Comparison of ENCODE assay signal across 20 cellular contexts in the genomic region with DNA sequence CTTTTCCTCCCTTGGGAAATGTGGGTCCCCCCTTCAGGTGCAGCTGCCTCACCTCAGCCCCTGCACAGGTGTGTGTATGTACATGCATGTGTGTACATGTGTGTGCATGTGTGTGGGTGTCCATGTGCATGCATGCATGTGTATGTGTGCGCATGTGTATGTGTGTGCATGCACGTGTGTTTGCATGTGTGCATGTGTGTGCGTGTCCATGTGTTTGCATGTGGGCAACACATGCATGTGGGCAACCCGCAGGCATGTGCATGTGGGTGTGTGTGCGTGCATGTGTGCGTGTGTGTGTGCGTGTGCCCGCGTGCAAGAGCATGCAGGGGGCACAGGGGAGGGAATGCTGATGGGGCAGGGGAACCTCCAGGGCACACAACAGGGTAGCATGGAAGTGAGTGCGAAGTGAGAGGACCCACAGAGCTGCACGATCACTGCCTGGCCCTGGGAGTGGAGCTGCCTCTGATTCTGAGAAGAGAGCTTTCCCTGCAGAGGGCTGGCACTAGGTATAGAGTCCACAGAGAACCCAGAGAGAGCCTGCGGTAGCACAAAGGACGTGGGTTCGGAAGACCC. TPM values are rescaled to one million over a fixed set of nuclear protein-coding genes. Genes with fewer than 3 reads are reported as not detected.
A peak's percentile ranks its signal among the peaks of the same experiment; 100 is the strongest.
DNase-seq lines count a peak whose midpoint lies in the region; ATAC-seq, FAIRE-seq and TF ChIP-seq lines count a peak whose summit lies in the region.
"Had no signal": no experiment of that assay in that cellular context is flagged by ENCODE, and none has a peak within 500 bp of the region (broad histone marks: within the 10 kb centered on the region; RNA-seq: fewer than 3 reads in every experiment).

No MANE protein-coding gene starts in this region.

- H3K36me3 ChIP-seq in left ventricle myocardium inferior (peaks cover 16% of the 10 kb centered on the region), K562 (ENCODE audit: control insufficient read depth, insufficient read depth, low read length) (no peaks in the 10 kb centered on the region), kidney (ENCODE audit: control insufficient read depth in 1 of 2, insufficient read depth in 2 of 2, low read length in 2 of 2) (peaks cover 5 to 18% of the 10 kb centered on the region in 2 donors), esophagus muscularis mucosa (peaks cover 0 to 60% (median 35%) of the 10 kb centered on the region in 4 donors)

- intact Hi-C loops in Right ventricle myocardium superior (cut with DNase I) (no loop called here), left ventricle myocardium inferior (cut with micrococcal nuclease) (no loop called here), K562 (cut with micrococcal nuclease) (no loop called here), kidney (cut with DNase I) (no loop called here), esophagus muscularis mucosa (cut with DNase I) (no loop called here)

- CTCF ChIA-PET in K562 (lab: Yijun Ruan, JAX; ENCODE audit: low intra/inter-chr PET ratio): no interaction called here

- no peak overlapping the region for H2AFZ ChIP-seq in K562 (ENCODE audit: low read depth, low read length)

- FAIRE-seq in K562 (lab: Jason Lieb, UNC): no peak
- no peak for FAIRE-seq in kidney (lab: Jason Lieb, UNC)
- FAIRE-seq: A204.1, HTR-8/SVneo had no signal

- H3K27me3 ChIP-seq in left ventricle myocardium inferior (ENCODE audit: low read depth) (no peaks in the 10 kb centered on the region), K562 (ENCODE audit: control insufficient read depth in 2 of 2, insufficient read depth in 2 of 2, low read length in 2 of 2) (no peaks in the 10 kb centered on the region), esophagus muscularis mucosa (no peaks in the 10 kb centered on the region)

- no peak overlapping the region for H3K27ac ChIP-seq in left ventricle myocardium inferior (replicated peaks)
- H3K27ac ChIP-seq in K562 (ENCODE audit: extremely low read depth, low read depth, low read length): no peak overlapping the region
- H3K27ac ChIP-seq in kidney (ENCODE audit: low read depth in 2 of 2, low read length in 2 of 2): no peak overlapping the region
- H3K27ac ChIP-seq in esophagus muscularis mucosa (replicated peaks in 1 of 4): no peak overlapping the region

- H3K79me2 ChIP-seq in K562 (ENCODE audit: control insufficient read depth, insufficient read depth, low read length): no peaks in the 10 kb centered on the region

- POLR2A ChIA-PET in K562 (lab: Yijun Ruan, JAX): no interaction called here

- TF ChIP-seq RAD21 in K562 (CRISPR knock-in tag; conservative IDR thresholded peaks at IDR 0.05 in 1 of 2, IDR thresholded peaks at IDR 0.05 in 1 of 2): no peak

- in situ Hi-C loops in K562 (cut with MboI): no loop called here

- TF ChIP-seq CTCF in left ventricle myocardium inferior (IDR thresholded peaks at IDR 0.05; ENCODE audit: borderline replicate concordance) (no peak), K562 (IDR thresholded peaks at IDR 0.05 in 2 of 3, conservative IDR thresholded peaks at IDR 0.05 in 1 of 3; ENCODE audit: insufficient read depth in 2 of 3, low read depth in 1 of 3, low read length in 3 of 3) (no peak), kidney (IDR thresholded peaks at IDR 0.05; ENCODE audit: borderline replicate concordance, extremely low read depth, insufficient read depth) (no peak), esophagus muscularis mucosa (IDR thresholded peaks at IDR 0.05) (no peak)

- peak; percentile 15 for DNase-seq in Right ventricle myocardium superior
- DNase-seq in left ventricle myocardium inferior: no peak
- no peak for DNase-seq in K562 (ENCODE audit: extremely low read depth in 1 of 4, low spot score in 3 of 4)
- peak; percentile 52 for DNase-seq in kidney
- no peak for DNase-seq in AG20443 (ENCODE audit: low spot score)
- DNase-seq in iPS-NIHi7 (ENCODE audit: extremely low spot score): no peak
- no peak for DNase-seq in esophagus muscularis mucosa (ENCODE audit: extremely low spot score)
- DNase-seq: CD8-positive, alpha-beta memory T cell; NCI-H1092 treated with DMSO at 0.1 percent for 48 hours; NCI-H1694; NCI-H2081 treated with DMSO at 0.1 percent for 48 hours; NCI-H510A; NCI-H774; OCI-M1; SHP77 treated with DMSO at 0.1 percent for 48 hours; SK-N-SH had no signal

- no peaks in the 10 kb centered on the region for H4K20me1 ChIP-seq in K562 (replicated peaks; ENCODE audit: control insufficient read depth, insufficient read depth, low read length)

- no peak overlapping the region for H3K4me3 ChIP-seq in left ventricle myocardium inferior
- H3K4me3 ChIP-seq in K562: no peak overlapping the region
- H3K4me3 ChIP-seq in kidney (ENCODE audit: low read length in 2 of 2): no peak overlapping the region
- H3K4me3 ChIP-seq in esophagus muscularis mucosa: no peak overlapping the region

- no peak overlapping the region for H3K4me2 ChIP-seq in K562 (ENCODE audit: insufficient read depth, low read length)
- H3K4me2 ChIP-seq: SK-N-SH had no signal

- 75% methylated on average over 7 of the region's 14 CpGs for WGBS in K562 (ENCODE audit: insufficient coverage, low coverage, missing lambda C conversion rate)
- 96% methylated on average over 14 of the region's 14 CpGs for WGBS in esophagus muscularis mucosa

- TF ChIP-seq POLR2A in K562 (conservative IDR thresholded peaks at IDR 0.05): no peak
- TF ChIP-seq POLR2A in esophagus muscularis mucosa (IDR thresholded peaks at IDR 0.05; ENCODE audit: low read depth): no peak

- H3K9ac ChIP-seq in K562 (ENCODE audit: insufficient read depth in 1 of 2, low read depth in 2 of 2, low read length in 2 of 2) (no peak overlapping the region), kidney (ENCODE audit: low read length in 2 of 2) (no peak overlapping the region)
- H3K9ac ChIP-seq: SK-N-SH had no signal

- H3K4me1 ChIP-seq in left ventricle myocardium inferior: no peaks in the 10 kb centered on the region
- peaks cover 18 to 50% of the 10 kb centered on the region in 2 experiments for H3K4me1 ChIP-seq in K562 (replicated peaks in 1 of 2; ENCODE audit: control insufficient read depth in 2 of 2, insufficient read depth in 2 of 2, low read length in 2 of 2)
- no peaks in the 10 kb centered on the region for H3K4me1 ChIP-seq in kidney (ENCODE audit: control insufficient read depth in 1 of 2, insufficient read depth in 1 of 2, low read depth in 1 of 2, low read length in 2 of 2)
- no peaks in the 10 kb centered on the region for H3K4me1 ChIP-seq in esophagus muscularis mucosa

- TF ChIP-seq EP300 in K562 (IDR thresholded peaks at IDR 0.05; ENCODE audit: low read length) (no peak), esophagus muscularis mucosa (IDR thresholded peaks at IDR 0.05) (no peak)

- peaks cover 3% of the 10 kb centered on the region for H3K9me1 ChIP-seq in K562 (ENCODE audit: control insufficient read depth, insufficient read depth, low read length)

- no peaks in the 10 kb centered on the region for H3K9me3 ChIP-seq in left ventricle myocardium inferior (replicated peaks)
- H3K9me3 ChIP-seq in K562 (replicated peaks; ENCODE audit: control insufficient read depth, insufficient read depth, low read depth, low read length): no peaks in the 10 kb centered on the region
- no peaks in the 10 kb centered on the region for H3K9me3 ChIP-seq in kidney (ENCODE audit: control insufficient read depth in 1 of 2, low read length in 2 of 2)
- no peaks in the 10 kb centered on the region for H3K9me3 ChIP-seq in esophagus muscularis mucosa
- H3K9me3 ChIP-seq: SK-N-SH had no signal

- no TSS peak for BruUV-seq in K562 (replicated peaks; lab: Mats Ljungman, UMichigan)

- ATAC-seq in Right ventricle myocardium superior (ENCODE audit: poor library complexity) (no peak), K562 (no peak), GM19397 (IDR thresholded peaks at IDR 0.05; ENCODE audit: unreplicated experiment) (no peak)

RNA-seq across cellular contexts. Expression of gene BAIAP2L2, which starts 14.6 kb away (rescaled TPM):
- total RNA-seq in Right ventricle myocardium superior (0.24 TPM), left ventricle myocardium inferior (0.16 TPM), K562 (2014; rRNA removed) (not detected in 2 replicates), K562 (2014; rRNA removed; fragmentation: Illumina TruSeq; extraction: Trizol) (not detected in 2 replicates), K562 (2015; rRNA removed; fragmentation: Illumina TruSeq; extraction: Trizol) (not detected in 2 replicates), K562 (2021) (0.13 and 0.22 TPM in 2 replicates), kidney (9.7 TPM), esophagus muscularis mucosa (1 to 10 TPM in 1 of 4 donors, under 1 TPM in 3; 0.13 to 1.1 (median 0.58) TPM)
- 0.19 and 0.25 TPM in 2 replicates for total RNA-seq in K562 (2011; cell fraction: chromatin; rRNA removed; ENCODE audit: low replicate concordance)
- total RNA-seq in K562 (2011; cell fraction: nucleolus; rRNA removed): 0.26 and 0.33 TPM in 2 replicates
- total RNA-seq in K562 (2011; cell fraction: nucleoplasm; rRNA removed): 0.37 TPM in 1 of 2 replicates, not detected in the other
- polyA plus RNA-seq in K562 (2011; rRNA removed) (0.07 and 0.09 TPM in 2 replicates), K562 (2014; fragmentation: Illumina TruSeq; extraction: Trizol) (0.07 TPM in 1 of 2 replicates, not detected in the other), K562 (2014; fragmentation: Nextera tagmentation; extraction: Ambion mirVana) (under 1 TPM in 1 of 2 experiments, not detected in 1; 0.04 TPM), K562 (2014; rRNA removed) (0.11 and 0.86 TPM in 2 replicates), kidney (ENCODE audit: insufficient read depth, low read depth, low replicate concordance) (27.8 TPM)
- 0.06 and 0.22 TPM in 2 replicates for polyA plus RNA-seq in K562 (2011; cell fraction: cytosol; rRNA removed)
- polyA plus RNA-seq in K562 (2011; cell fraction: nucleus; rRNA removed): 0.37 and 1.1 TPM in 2 replicates
- 0.23 and 0.72 TPM in 2 replicates for polyA plus RNA-seq in K562 (2012)
- 0.11 TPM in 1 of 2 replicates, not detected in the other for polyA minus RNA-seq in K562 (2011; rRNA and poly(A)+ RNA removed)
- polyA minus RNA-seq in K562 (2011; cell fraction: cytosol; rRNA and poly(A)+ RNA removed): not detected in 2 replicates
- 0.22 TPM in 1 of 2 replicates, not detected in the other for polyA minus RNA-seq in K562 (2011; cell fraction: nucleus; rRNA and poly(A)+ RNA removed)
- polyA plus RNA-seq: CD8-positive, alpha-beta memory T cell had no signal

RNA-seq across cellular contexts. Expression of gene SLC16A8, which starts 41.1 kb away (rescaled TPM):
- not detected for total RNA-seq in Right ventricle myocardium superior
- total RNA-seq in left ventricle myocardium inferior: not detected
- not detected in 2 replicates for total RNA-seq in K562 (2011; cell fraction: chromatin; rRNA removed; ENCODE audit: low replicate concordance)
- total RNA-seq in K562 (2011; cell fraction: nucleolus; rRNA removed): not detected in 2 replicates
- total RNA-seq in K562 (2011; cell fraction: nucleoplasm; rRNA removed): not detected in 2 replicates
- total RNA-seq in K562 (2014; rRNA removed): not detected in 2 replicates
- total RNA-seq in K562 (2014; rRNA removed; fragmentation: Illumina TruSeq; extraction: Trizol): not detected in 2 replicates
- not detected in 2 replicates for total RNA-seq in K562 (2015; rRNA removed; fragmentation: Illumina TruSeq; extraction: Trizol)
- not detected in 2 replicates for total RNA-seq in K562 (2021)
- polyA plus RNA-seq in K562 (2011; rRNA removed): not detected in 2 replicates
- polyA plus RNA-seq in K562 (2011; cell fraction: cytosol; rRNA removed): not detected in 2 replicates
- not detected in 2 replicates for polyA plus RNA-seq in K562 (2011; cell fraction: nucleus; rRNA removed)
- 0.28 TPM in 1 of 2 replicates, not detected in the other for polyA plus RNA-seq in K562 (2012)
- polyA plus RNA-seq in K562 (2014; fragmentation: Illumina TruSeq; extraction: Trizol): not detected in 2 replicates
- not detected for polyA plus RNA-seq in K562 (2014; fragmentation: Nextera tagmentation; extraction: Ambion mirVana)
- not detected in 2 replicates for polyA plus RNA-seq in K562 (2014; rRNA removed)
- not detected in 2 replicates for polyA minus RNA-seq in K562 (2011; rRNA and poly(A)+ RNA removed)
- not detected in 2 replicates for polyA minus RNA-seq in K562 (2011; cell fraction: cytosol; rRNA and poly(A)+ RNA removed)
- polyA minus RNA-seq in K562 (2011; cell fraction: nucleus; rRNA and poly(A)+ RNA removed): not detected in 2 replicates
- total RNA-seq in kidney: 0.31 TPM
- polyA plus RNA-seq in kidney (ENCODE audit: insufficient read depth, low read depth, low replicate concordance): 0.92 TPM
- total RNA-seq in esophagus muscularis mucosa: under 1 TPM in 3 of 4 donors, not detected in 1; 0.29 to 0.65 (median 0.33) TPM
- total RNA-seq: H7 had no signal
- polyA plus RNA-seq: CD8-positive, alpha-beta memory T cell; SK-N-SH had no signal

RNA-seq across cellular contexts. Expression of gene PLA2G6, which starts 56.5 kb away (rescaled TPM):
- total RNA-seq in Right ventricle myocardium superior (12.0 TPM), left ventricle myocardium inferior (14.1 TPM), K562 (2014; rRNA removed) (9.1 and 9.7 TPM in 2 replicates), K562 (2014; rRNA removed; fragmentation: Illumina TruSeq; extraction: Trizol) (2.8 and 3.2 TPM in 2 replicates), K562 (2015; rRNA removed; fragmentation: Illumina TruSeq; extraction: Trizol) (2.1 TPM in 2 replicates), K562 (2021) (10.8 and 10.9 TPM in 2 replicates), kidney (61.6 TPM), esophagus muscularis mucosa (10 to 100 TPM; 13.9 to 18.3 (median 15.6) TPM)
- total RNA-seq in K562 (2011; cell fraction: chromatin; rRNA removed; ENCODE audit: low replicate concordance): 64.9 and 174 TPM in 2 replicates
- 86.7 and 90.4 TPM in 2 replicates for total RNA-seq in K562 (2011; cell fraction: nucleolus; rRNA removed)
- total RNA-seq in K562 (2011; cell fraction: nucleoplasm; rRNA removed): 47.3 and 58.2 TPM in 2 replicates
- polyA plus RNA-seq in K562 (2011; rRNA removed) (10.9 and 18.1 TPM in 2 replicates), K562 (2014; fragmentation: Illumina TruSeq; extraction: Trizol) (7.9 and 9.7 TPM in 2 replicates), K562 (2014; fragmentation: Nextera tagmentation; extraction: Ambion mirVana) (under 1 TPM; 0.11 to 0.13 TPM), K562 (2014; rRNA removed) (8.8 and 12.2 TPM in 2 replicates), kidney (ENCODE audit: insufficient read depth, low read depth, low replicate concordance) (26.6 TPM)
- 8.3 and 14.3 TPM in 2 replicates for polyA plus RNA-seq in K562 (2011; cell fraction: cytosol; rRNA removed)
- 109 and 177 TPM in 2 replicates for polyA plus RNA-seq in K562 (2011; cell fraction: nucleus; rRNA removed)
- polyA plus RNA-seq in K562 (2012): 14.3 and 16.8 TPM in 2 replicates
- 27.5 and 34.5 TPM in 2 replicates for polyA minus RNA-seq in K562 (2011; rRNA and poly(A)+ RNA removed)
- polyA minus RNA-seq in K562 (2011; cell fraction: cytosol; rRNA and poly(A)+ RNA removed): 13.3 and 26.9 TPM in 2 replicates
- 90.7 and 117 TPM in 2 replicates for polyA minus RNA-seq in K562 (2011; cell fraction: nucleus; rRNA and poly(A)+ RNA removed)

Comparison
In these comparisons a context has a peak if more than half of its experiments do, and no peak if none do; other contexts are left out.
1. DNase-seq: peak in Right ventricle myocardium superior (single experiment) and kidney (single experiment); none in left ventricle myocardium inferior (single experiment), K562 (0 of 4), AG20443 (single experiment), iPS-NIHi7 (single experiment) and esophagus muscularis mucosa (single experiment).